ENCODE assay signal across 8 cellular contexts in the genomic region with DNA sequence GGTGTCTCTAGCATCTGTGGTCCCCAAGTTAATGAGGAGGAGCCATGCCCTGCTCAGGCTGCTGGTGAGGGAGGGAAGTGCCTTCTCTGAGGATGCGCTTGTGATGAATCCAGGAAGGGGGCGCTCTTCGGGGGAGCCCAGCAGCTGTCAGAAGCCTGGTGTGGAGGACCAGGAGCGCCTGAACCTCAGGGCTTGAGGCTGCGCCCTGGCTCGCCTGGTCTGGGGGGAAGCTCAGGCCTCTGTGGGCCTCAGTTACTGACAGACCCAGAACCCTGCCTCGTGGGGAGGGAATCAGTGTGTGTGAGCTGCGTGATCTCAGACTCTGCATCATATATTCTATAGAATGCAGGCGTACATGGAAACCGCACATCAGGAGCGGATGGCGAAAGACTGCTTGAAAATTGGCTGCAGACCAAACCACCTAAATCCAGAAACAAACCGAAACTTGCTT.
DNase-seq lines count a peak whose midpoint lies in the region; TF ChIP-seq lines count a peak whose summit lies in the region.

No MANE protein-coding gene starts in this region.

- no peak overlapping the region for H3K4me3 Mint-ChIP-seq in H9

- H2BK5ac ChIP-seq in H9 (ENCODE audit: insufficient read length, low read length) = no peak overlapping the region
- H2BK5ac ChIP-seq in mesenchymal stem cell (ENCODE audit: low read depth, low read length, poor library complexity, severe bottlenecking) = no peak overlapping the region

- H2BK120ac ChIP-seq in H9 (ENCODE audit: low read depth, low read length, poor library complexity, severe bottlenecking) (no peak overlapping the region), mesenchymal stem cell (ENCODE audit: low read depth, low read length) (no peak overlapping the region)

- no peak overlapping the region for H3K4me3 ChIP-seq in AG09309 (ENCODE audit: control insufficient read depth, low read depth, low read length)
- no peak overlapping the region for H3K4me3 ChIP-seq in fibroblast of pulmonary artery (replicated peaks; ENCODE audit: low read depth, low read length)
- no peak overlapping the region for H3K4me3 ChIP-seq in mesenchymal stem cell (ENCODE audit: insufficient read depth in 1 of 2, low read depth in 1 of 2, low read length in 2 of 2)
- no peak overlapping the region for H3K4me3 ChIP-seq in smooth muscle cell

- no peak for DNase-seq in AG09309 (ENCODE audit: low read depth)
- DNase-seq in H9 = peak; percentile 85
- peak; percentile 91 for DNase-seq in RPMI8226
- no peak for DNase-seq in fibroblast of pulmonary artery (ENCODE audit: low read depth)
- no peak for DNase-seq in AG08396 (ENCODE audit: low spot score)
- DNase-seq in NCI-H2029 treated with DMSO at 0.1 percent for 48 hours (lab: John Stamatoyannopoulos, UW) = no peak
- DNase-seq in mesenchymal stem cell = no peak
- no peak for DNase-seq in smooth muscle cell (lab: John Stamatoyannopoulos, UW; ENCODE audit: unreplicated experiment)

- H3K36me3 ChIP-seq in mesenchymal stem cell (ENCODE audit: control insufficient read depth in 1 of 2, insufficient read depth in 2 of 2, low read depth in 1 of 2, low read length in 2 of 2) = no peaks in the 10 kb centered on the region
- H3K36me3 ChIP-seq in smooth muscle cell (ENCODE audit: low read depth) = no peaks in the 10 kb centered on the region

- H3K9me3 Mint-ChIP-seq in H9 = no peaks in the 10 kb centered on the region; a peak in 1 of 5 replicates

- no peak overlapping the region for H2AK5ac ChIP-seq in H9 (ENCODE audit: insufficient read length, low read length)
- H2AK5ac ChIP-seq in mesenchymal stem cell (ENCODE audit: low read length, severe bottlenecking) = no peak overlapping the region

- H3K14ac ChIP-seq in H9 (ENCODE audit: insufficient read depth, low read length) = no peak overlapping the region
- no peak overlapping the region for H3K14ac ChIP-seq in mesenchymal stem cell (ENCODE audit: low read length in 2 of 2)

- no peak overlapping the region for H4K5ac ChIP-seq in H9 (ENCODE audit: insufficient read length, low read depth, low read length)

- H4K20me1 ChIP-seq in H9 (ENCODE audit: control insufficient read depth, insufficient read depth, insufficient read length) (peaks cover 3% of the 10 kb centered on the region), smooth muscle cell (ENCODE audit: low read depth) (no peaks in the 10 kb centered on the region)

- H3T11ph ChIP-seq in H9 (ENCODE audit: low read length) = no peak overlapping the region

- no peaks in the 10 kb centered on the region for H3K36me3 Mint-ChIP-seq in H9 (ENCODE audit: insufficient read depth in 1 of 3, low read depth in 3 of 3)

- H3K18ac ChIP-seq in H9 (ENCODE audit: insufficient read length, low read depth, low read length) = no peak overlapping the region
- H3K18ac ChIP-seq in mesenchymal stem cell (ENCODE audit: low read depth in 1 of 2, low read length in 2 of 2) = peak overlapping the region in 1 of 2 experiments; percentile 42

- no peak overlapping the region for H2BK20ac ChIP-seq in H9 (ENCODE audit: low read depth, low read length, poor library complexity, severe bottlenecking)

- H3K79me1 ChIP-seq in H9 (ENCODE audit: insufficient read depth, low read depth, low read length, poor library complexity, severe bottlenecking) (no peaks in the 10 kb centered on the region), mesenchymal stem cell (replicated peaks; ENCODE audit: low read length, poor library complexity, severe bottlenecking) (no peaks in the 10 kb centered on the region)

- H3K9me3 ChIP-seq in H9 (ENCODE audit: control insufficient read depth, low read depth, low read length) (no peaks in the 10 kb centered on the region), mesenchymal stem cell (ENCODE audit: control insufficient read depth, low read length) (no peaks in the 10 kb centered on the region), smooth muscle cell (replicated peaks; ENCODE audit: low read depth) (no peaks in the 10 kb centered on the region)

- H3F3A ChIP-seq in smooth muscle cell (ENCODE audit: low read depth) = no peaks in the 10 kb centered on the region

- peaks cover 8 to 21% of the 10 kb centered on the region in 2 experiments for H3K4me1 Mint-ChIP-seq in H9

- no peaks in the 10 kb centered on the region for H3K23me2 ChIP-seq in H9 (ENCODE audit: insufficient read length, low read depth, low read length, poor library complexity, severe bottlenecking)

- H3K27ac ChIP-seq in H9 (ENCODE audit: insufficient read length, low read depth, low read length) = no peak overlapping the region
- H3K27ac ChIP-seq in mesenchymal stem cell (ENCODE audit: low read length, poor library complexity, severe bottlenecking) = no peak overlapping the region
- no peak overlapping the region for H3K27ac ChIP-seq in smooth muscle cell (ENCODE audit: low read depth)

- H4K8ac ChIP-seq in H9 (replicated peaks; ENCODE audit: insufficient read length, low read depth, low read length) (no peak overlapping the region), mesenchymal stem cell (ENCODE audit: low read length) (no peak overlapping the region)

- H3K4me1 ChIP-seq in H9 (ENCODE audit: insufficient read depth, low read length) = no peaks in the 10 kb centered on the region; the same call in 1 of the 2 replicates
- H3K4me1 ChIP-seq in mesenchymal stem cell (ENCODE audit: control insufficient read depth, insufficient read depth, low read depth, low read length) = peaks cover 5% of the 10 kb centered on the region
- no peaks in the 10 kb centered on the region for H3K4me1 ChIP-seq in smooth muscle cell (ENCODE audit: low read depth)

- H3K56ac ChIP-seq in H9 (ENCODE audit: insufficient read length, low read depth, low read length) = no peak overlapping the region

- H4K91ac ChIP-seq in H9 (ENCODE audit: insufficient read length, low read depth, low read length) (no peak overlapping the region), mesenchymal stem cell (ENCODE audit: low read length) (no peak overlapping the region)

- H3K9ac ChIP-seq in H9 (ENCODE audit: extremely low read depth, insufficient read length, low read length) = no peak overlapping the region
- no peak overlapping the region for H3K9ac ChIP-seq in mesenchymal stem cell (ENCODE audit: low read length)
- H3K9ac ChIP-seq in smooth muscle cell (ENCODE audit: low read depth) = no peak overlapping the region

- H2BK15ac ChIP-seq in H9 (ENCODE audit: low read depth, low read length) (no peak overlapping the region), mesenchymal stem cell (ENCODE audit: low read depth, poor library complexity, severe bottlenecking) (no peak overlapping the region)

- H3K27me3 Mint-ChIP-seq in H9 (ENCODE audit: low read depth) = peaks cover 4% of the 10 kb centered on the region

- no peak overlapping the region for H3K4ac ChIP-seq in H9 (ENCODE audit: low read depth, low read length)
- H3K4ac ChIP-seq in mesenchymal stem cell (ENCODE audit: low read depth in 1 of 2, low read length in 2 of 2) = peak overlapping the region in 1 of 2 experiments; percentile 47

- no peak overlapping the region; a peak in 1 of 7 replicates for H3K27ac Mint-ChIP-seq in H9

- H2BK12ac ChIP-seq in H9 (ENCODE audit: insufficient read length, low read depth, low read length) (no peak overlapping the region), mesenchymal stem cell (ENCODE audit: low read length in 2 of 2) (no peak overlapping the region)

- TF ChIP-seq CTCF in AG09309 (IDR thresholded peaks at IDR 0.05; ENCODE audit: control insufficient read depth, insufficient read depth, low read depth, low read length, missing control alignments) (peak; percentile 21), H9 (conservative IDR thresholded peaks at IDR 0.05) (peak; percentile 71), fibroblast of pulmonary artery (IDR thresholded peaks at IDR 0.05; ENCODE audit: low read length, missing control alignments) (peak; percentile 10), smooth muscle cell (IDR thresholded peaks at IDR 0.05; ENCODE audit: borderline replicate concordance, insufficient read depth, poor library complexity, severe bottlenecking) (no peak)

- no peaks in the 10 kb centered on the region for H3K79me2 ChIP-seq in H9 (ENCODE audit: insufficient read depth, low read length)
- H3K79me2 ChIP-seq in smooth muscle cell (ENCODE audit: low read depth) = no peaks in the 10 kb centered on the region

- H3K27me3 ChIP-seq in H9 (ENCODE audit: insufficient read depth, low read length) (no peaks in the 10 kb centered on the region), mesenchymal stem cell (ENCODE audit: control insufficient read depth in 1 of 2, insufficient read depth in 1 of 2, low read length in 2 of 2) (peaks cover 0 to 4% of the 10 kb centered on the region in 2 experiments), smooth muscle cell (ENCODE audit: low read depth) (no peaks in the 10 kb centered on the region)

- H3K23ac ChIP-seq in H9 (ENCODE audit: insufficient read length, low read depth, low read length) = no peak overlapping the region
- no peak overlapping the region for H3K23ac ChIP-seq in mesenchymal stem cell (ENCODE audit: low read length in 2 of 2)

- H2AFZ ChIP-seq in H9 (ENCODE audit: low read length) (no peak overlapping the region), mesenchymal stem cell (ENCODE audit: low read depth, low read length) (no peak overlapping the region), smooth muscle cell (ENCODE audit: low read depth) (no peak overlapping the region)

- H3K4me2 ChIP-seq in H9 (ENCODE audit: insufficient read depth, insufficient read length, low read length) = no peak overlapping the region
- no peak overlapping the region for H3K4me2 ChIP-seq in mesenchymal stem cell (ENCODE audit: low read length, poor library complexity, severe bottlenecking)
- no peak overlapping the region for H3K4me2 ChIP-seq in smooth muscle cell

- no CpG with 5 or more reads among the region's 13 CpGs for WGBS in H9 (ENCODE audit: extremely low coverage, insufficient read length, low lambda C conversion rate)
- 70% methylated on average over 9 of the region's 13 CpGs for WGBS in mesenchymal stem cell
- 84% methylated on average over 13 of the region's 13 CpGs for WGBS in smooth muscle cell (ENCODE audit: low lambda C conversion rate)

Comparison
In these comparisons a context has a peak if more than half of its experiments do, and no peak if none do; other contexts are left out.
1. DNase-seq: peak in H9 (single experiment) and RPMI8226 (single experiment); none in AG09309 (single experiment), fibroblast of pulmonary artery (single experiment), AG08396 (single experiment), NCI-H2029 treated with DMSO at 0.1 percent for 48 hours (single experiment), mesenchymal stem cell (single experiment) and smooth muscle cell (single experiment).